In the genomic region with DNA sequence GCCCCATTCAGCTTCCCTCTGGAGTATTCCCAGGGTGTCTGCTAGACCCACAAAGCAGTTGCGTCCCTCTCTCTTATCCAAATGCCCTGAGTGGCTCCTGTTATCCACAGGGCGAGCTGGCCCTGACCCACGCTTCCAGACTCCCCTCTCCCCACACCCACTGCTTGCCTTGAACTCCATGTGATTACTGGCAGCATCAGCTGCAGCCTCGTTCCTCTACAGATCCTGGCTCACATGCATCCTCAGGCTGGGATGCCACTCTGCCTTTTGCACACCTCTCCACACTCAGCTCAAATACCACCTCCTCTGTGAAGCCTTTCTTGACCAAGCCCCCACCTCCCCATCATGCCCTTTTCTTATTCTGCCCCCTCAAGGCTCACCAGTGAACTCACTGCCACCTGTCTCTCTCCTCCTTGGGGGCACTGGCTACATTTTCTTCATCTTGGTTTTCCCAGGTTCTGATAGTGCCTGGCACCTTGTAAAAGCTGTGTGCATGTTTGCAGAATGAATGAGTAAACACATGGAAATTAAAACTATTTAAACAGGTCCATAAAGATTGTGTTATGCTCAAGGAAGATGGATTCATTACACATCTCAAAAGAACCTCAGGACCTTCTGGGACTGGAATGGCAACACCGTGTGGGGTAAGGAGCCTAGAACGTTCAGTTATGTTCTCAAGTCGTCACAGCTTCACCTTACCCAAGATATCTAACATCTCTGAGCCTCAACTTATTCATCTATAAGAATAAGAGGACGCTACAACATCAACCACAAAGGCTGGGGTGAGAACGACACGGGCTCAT, we compare ENCODE assay signal across 11 cellular contexts.
DNase-seq lines count a peak whose midpoint lies in the region; ATAC-seq, FAIRE-seq and TF ChIP-seq lines count a peak whose summit lies in the region.
"Had no signal": no experiment of that assay in that cellular context is flagged by ENCODE, and none has a peak within 500 bp of the region (broad histone marks: within the 10 kb centered on the region; RNA-seq: fewer than 3 reads in every experiment).

No MANE protein-coding gene starts in this region.

- peak; percentile 60 for FAIRE-seq in D721Med (lab: Jason Lieb, UNC)

- H3K4me1 ChIP-seq in HCT116 (ENCODE audit: control insufficient read depth in 1 of 2, insufficient read depth in 2 of 2, low read length in 2 of 2) (peaks cover 5 to 11% of the 10 kb centered on the region in 2 experiments; a peak in 3 of 4 replicates), neuronal stem cell (ENCODE audit: control insufficient read depth in 2 of 2, insufficient read depth in 1 of 2, low read depth in 1 of 2, low read length in 2 of 2) (peaks cover 0 to 2% of the 10 kb centered on the region in 2 donors)

- POLR2A ChIA-PET in HCT116 (lab: Charles Lee), result no interaction called here
- POLR2A ChIA-PET in activated naive CD8-positive, alpha-beta T cell treated with anti-CD3 and anti-CD28 coated beads, Interleukin-2, amount 10 ng/mL, durations not matched to agents 7 days and 5 days (lab: Charles Lee), result interaction anchor here (0.6 to 2.0 kb wide), 7 partner anchors 16 to 57 kb away, joined by 3 to 12 read pairs (median 5); no protein-coding TSS in a partner anchor

- no peaks in the 10 kb centered on the region for H3K79me2 ChIP-seq in HCT116 (ENCODE audit: insufficient read depth, low read length)

- TF ChIP-seq CTCF in D721Med (IDR thresholded peaks at IDR 0.05; ENCODE audit: insufficient read depth, missing control alignments) (no peak), HCT116 (IDR thresholded peaks at IDR 0.05 in 2 of 3, conservative IDR thresholded peaks at IDR 0.05 in 1 of 3; ENCODE audit: borderline replicate concordance in 1 of 3, insufficient read depth in 1 of 3, low read depth in 2 of 3, low read length in 2 of 3) (no peak)

- H3K9ac ChIP-seq in HCT116 (ENCODE audit: low read length) (no peak overlapping the region), neuronal stem cell (ENCODE audit: low read depth, low read length, poor library complexity) (no peak overlapping the region)

- H3K23ac ChIP-seq in neuronal stem cell (ENCODE audit: low read depth, low read length, poor library complexity), result no peak overlapping the region

- H3K79me1 ChIP-seq in neuronal stem cell (ENCODE audit: low read depth, low read length), result no peaks in the 10 kb centered on the region

- H2AK5ac ChIP-seq in neuronal stem cell (ENCODE audit: low read depth, low read length), result peak overlapping the region; percentile 1

- H2BK12ac ChIP-seq in neuronal stem cell (ENCODE audit: low read length), result no peak overlapping the region

- H3K27me3 ChIP-seq in HCT116 (ENCODE audit: insufficient read depth, low read length) (0 out of 2 replicates have a peak, but pooled peaks cover 16% of the 10 kb centered on the region), neuronal stem cell (ENCODE audit: control insufficient read depth in 3 of 3, insufficient read depth in 3 of 3, low read depth in 1 of 3, low read length in 3 of 3) (no peaks in the 10 kb centered on the region)
- H3K27me3 ChIP-seq: heart right ventricle had no signal

- no peak overlapping the region for H3K14ac ChIP-seq in neuronal stem cell (ENCODE audit: low read length)

- no peak overlapping the region for H4K91ac ChIP-seq in neuronal stem cell (ENCODE audit: low read depth, low read length, poor library complexity)

- H3K27ac ChIP-seq in HCT116 (ENCODE audit: low read depth, low read length) (no peak overlapping the region), neuronal stem cell (replicated peaks; ENCODE audit: low read length) (no peak overlapping the region)

- H3K9me3 ChIP-seq in HCT116 (ENCODE audit: control insufficient read depth in 1 of 2, insufficient read depth in 1 of 2, low read depth in 1 of 2, low read length in 2 of 2) (no peaks in the 10 kb centered on the region), neuronal stem cell (replicated peaks in 1 of 2; ENCODE audit: control insufficient read depth in 2 of 2, insufficient read depth in 1 of 2, low read depth in 1 of 2, low read length in 2 of 2) (no peaks in the 10 kb centered on the region)
- H3K9me3 ChIP-seq: heart right ventricle, thoracic aorta had no signal

- H4K20me1 ChIP-seq in HCT116 (ENCODE audit: insufficient read depth), result no peaks in the 10 kb centered on the region

- intact Hi-C loops in HCT116 (cut with micrococcal nuclease), result loop anchor here (2.0 kb wide), 1 partner anchor 24 kb away; no protein-coding TSS in a partner anchor

- peak overlapping the region; percentile 81 for H3K4me2 ChIP-seq in HCT116 (ENCODE audit: low read length)
- H3K4me2 ChIP-seq in neuronal stem cell (ENCODE audit: insufficient read depth, low read length, poor library complexity, severe bottlenecking), result no peak overlapping the region

- no peaks in the 10 kb centered on the region for H3K9me2 ChIP-seq in HCT116 (ENCODE audit: insufficient read depth)

- peak overlapping the region; percentile 90 for H3K27ac Mint-ChIP-seq in activated naive CD8-positive, alpha-beta T cell treated with anti-CD3 and anti-CD28 coated beads, Interleukin-2, amount 10 ng/mL, durations not matched to agents 7 days and 5 days

- no CpG with 5 or more reads among the region's 10 CpGs for WGBS in neuronal stem cell (ENCODE audit: extremely low coverage in 2 of 2, insufficient read length in 2 of 2, insufficient replicate concordance in 1 of 2), 2 donors

- H3K4me1 Mint-ChIP-seq in activated naive CD8-positive, alpha-beta T cell treated with anti-CD3 and anti-CD28 coated beads, Interleukin-2, amount 10 ng/mL, durations not matched to agents 7 days and 5 days, result peaks cover 85% of the 10 kb centered on the region

- TF ChIP-seq RAD21 in HCT116 (IDR thresholded peaks at IDR 0.05; ENCODE audit: low read depth), result no peak

- no peak overlapping the region for H3K4ac ChIP-seq in neuronal stem cell (ENCODE audit: low read length)

- no peaks in the 10 kb centered on the region for H3K27me3 Mint-ChIP-seq in activated naive CD8-positive, alpha-beta T cell treated with anti-CD3 and anti-CD28 coated beads, Interleukin-2, amount 10 ng/mL, durations not matched to agents 7 days and 5 days

- no peak overlapping the region for H4K8ac ChIP-seq in neuronal stem cell (ENCODE audit: low read depth, low read length)

- DNase-seq in D721Med (ENCODE audit: insufficient read length, low spot score) (no peak), HCT116 (ENCODE audit: low read depth, low spot score) (no peak), neuronal stem cell (ENCODE audit: low spot score) (no peak), islet precursor cell (no peak), DMS153 (lab: John Stamatoyannopoulos, UW) (no peak), pons (ENCODE audit: low spot score) (no peak)
- DNase-seq in activated naive CD8-positive, alpha-beta T cell treated with anti-CD3 and anti-CD28 coated beads, Interleukin-2, amount 10 ng/mL, durations not matched to agents 7 days and 5 days, result no peak
- DNase-seq: IMR-90 had no signal

- H3K36me3 Mint-ChIP-seq in activated naive CD8-positive, alpha-beta T cell treated with anti-CD3 and anti-CD28 coated beads, Interleukin-2, amount 10 ng/mL, durations not matched to agents 7 days and 5 days, result peaks cover 28% of the 10 kb centered on the region

- H3K4me3 Mint-ChIP-seq in activated naive CD8-positive, alpha-beta T cell treated with anti-CD3 and anti-CD28 coated beads, Interleukin-2, amount 10 ng/mL, durations not matched to agents 7 days and 5 days, result peak overlapping the region; percentile 81

- H3K36me3 ChIP-seq in HCT116 (ENCODE audit: control insufficient read depth in 1 of 2, insufficient read depth in 2 of 2, low read length in 2 of 2), result no peaks in the 10 kb centered on the region
- no peaks in the 10 kb centered on the region for H3K36me3 ChIP-seq in neuronal stem cell (replicated peaks in 1 of 2; ENCODE audit: control insufficient read depth in 2 of 2, insufficient read depth in 2 of 2, low read length in 2 of 2)
- H3K36me3 ChIP-seq: heart right ventricle, thoracic aorta had no signal

- H3K4me3 ChIP-seq in HCT116 (replicated peaks in 1 of 2; ENCODE audit: low read depth in 1 of 2, low read length in 2 of 2) (no peak overlapping the region), neuronal stem cell (ENCODE audit: low read length in 2 of 2) (no peak overlapping the region)

- RAD21 ChIA-PET in HCT116 (lab: Charles Lee; ENCODE audit: low non-redundant PET in 1 of 2, low total read pairs in 2 of 2, uncharacterized antibody in 2 of 2, unreplicated experiment in 2 of 2), result no interaction called here

- peak overlapping the region; percentile 69 for H2BK15ac ChIP-seq in neuronal stem cell (ENCODE audit: low read length)

- ATAC-seq in HCT116 (no peak), HG02870 (IDR thresholded peaks at IDR 0.05; ENCODE audit: unreplicated experiment) (no peak)
- no peak for ATAC-seq in activated naive CD8-positive, alpha-beta T cell treated with anti-CD3 and anti-CD28 coated beads, Interleukin-2, amount 10 ng/mL, durations not matched to agents 7 days and 5 days (ENCODE audit: low read depth)

- H2BK5ac ChIP-seq in neuronal stem cell (ENCODE audit: low read length), result no peak overlapping the region

- H2BK120ac ChIP-seq in neuronal stem cell (ENCODE audit: low read depth, low read length), result no peak overlapping the region

- no peaks in the 10 kb centered on the region for H3K9me3 Mint-ChIP-seq in activated naive CD8-positive, alpha-beta T cell treated with anti-CD3 and anti-CD28 coated beads, Interleukin-2, amount 10 ng/mL, durations not matched to agents 7 days and 5 days

- peak overlapping the region; percentile 69 for H2AFZ ChIP-seq in HCT116 (ENCODE audit: low read depth, low read length, poor library complexity, severe bottlenecking)
- H2AFZ ChIP-seq in neuronal stem cell (ENCODE audit: low read length), result no peak overlapping the region

- no peak for TF ChIP-seq POLR2A in HCT116 (IDR thresholded peaks at IDR 0.05; ENCODE audit: borderline replicate concordance, extremely low read depth, insufficient read depth, insufficient read length)

- H3K18ac ChIP-seq in neuronal stem cell (ENCODE audit: low read length), result peak overlapping the region; percentile 24

- CTCF ChIA-PET in HCT116 (lab: Charles Lee), result interaction anchor here (1.1 to 1.6 kb wide), 2 partner anchors 22 to 169 kb away, joined by 3 read pairs; no protein-coding TSS in a partner anchor

- no TSS peak for BruUV-seq in HCT116 (replicated peaks; lab: Mats Ljungman, UMichigan)

TF ChIP-seq in HCT116, 20 proteins besides CTCF, POLR2A, EP300 and RAD21 (continues in another document):
- TF ChIP-seq CEBPB (IDR thresholded peaks at IDR 0.05; ENCODE audit: low read depth) (no peak), SP1 (IDR thresholded peaks at IDR 0.05; ENCODE audit: low read depth) (no peak), EZH2phosphoT487 (IDR thresholded peaks at IDR 0.05; ENCODE audit: borderline replicate concordance) (no peak)
- TF ChIP-seq, protein P1, sequence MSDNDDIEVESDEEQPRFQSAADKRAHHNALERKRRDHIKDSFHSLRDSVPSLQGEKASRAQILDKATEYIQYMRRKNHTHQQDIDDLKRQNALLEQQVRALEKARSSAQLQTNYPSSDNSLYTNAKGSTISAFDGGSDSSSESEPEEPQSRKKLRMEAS (IDR thresholded peaks at IDR 0.05), result no peak
